ENCODE assay signal across 16 cellular contexts in genomic region chr17:41065829-41066624, GRCh38. TPM values are rescaled to one million over a fixed set of nuclear protein-coding genes. Genes with fewer than 3 reads are reported as not detected.
A peak's percentile ranks its signal among the peaks of the same experiment; 100 is the strongest.
DNase-seq lines count a peak whose midpoint lies in the region; ATAC-seq and TF ChIP-seq lines count a peak whose summit lies in the region.
"Had no signal": no experiment of that assay in that cellular context is flagged by ENCODE, and none has a peak within 500 bp of the region (broad histone marks: within the 10 kb centered on the region; RNA-seq: fewer than 3 reads in every experiment).

Gene KRTAP2-4 (minus strand): TSS chr17:41065879. CDS start chr17:41065845, 34 bp downstream.

- POLR2A ChIA-PET in PC-9 (lab: Charles Lee; ENCODE audit: unreplicated experiment) = no interaction called here

- no peak within 1 kb of the TSS for H3K4me2 ChIP-seq in GM23248 (ENCODE audit: unreplicated experiment)
- peak within 1 kb of the TSS; percentile 4; the same call in 1 of the 2 replicates for H3K4me2 ChIP-seq in PC-9
- H3K4me2 ChIP-seq: BLaER1 treated with 17β-estradiol and CSF1 and Interleukin-3, amounts not matched to agents 10 nM and 100 nM had no signal

- H3K36me3 ChIP-seq in GM23248 (ENCODE audit: low read depth) = no peaks in the 10 kb centered on the region
- H3K36me3 ChIP-seq in PC-9 (ENCODE audit: low read depth) = no peaks in the 10 kb centered on the region
- H3K36me3 ChIP-seq: BLaER1 treated with 17β-estradiol and CSF1 and Interleukin-3, amounts not matched to agents 10 nM and 100 nM; heart left ventricle; prostate gland had no signal

- intact Hi-C loops in PC-9 (cut with micrococcal nuclease; ENCODE audit: unreplicated experiment) = loop anchor here (10.0 kb wide), 1 partner anchor 479 kb away; no protein-coding TSS in a partner anchor

- H3K27me3 ChIP-seq in GM23248 (replicated peaks; ENCODE audit: insufficient read depth) (no peaks in the 10 kb centered on the region), PC-9 (ENCODE audit: insufficient read depth, low read depth) (no peaks in the 10 kb centered on the region)
- H3K27me3 ChIP-seq: BLaER1 treated with 17β-estradiol and CSF1 and Interleukin-3, amounts not matched to agents 10 nM and 100 nM; testis had no signal

- WGBS in GM23248 (ENCODE audit: low coverage in 1 of 2, low lambda C conversion rate in 2 of 2, missing lambda C conversion rate in 2 of 2), 2 experiments = 53 to 56% methylated on average over 5 to 6 of the region's 6 CpGs

- CTCF ChIA-PET in PC-9 (lab: Charles Lee) = no interaction called here

- H2AFZ ChIP-seq in GM23248 = no peak within 1 kb of the TSS
- no peak within 1 kb of the TSS for H2AFZ ChIP-seq in PC-9

- H3K4me1 ChIP-seq in GM23248 (ENCODE audit: insufficient read depth) (peaks cover 47% of the 10 kb centered on the region), PC-9 (replicated peaks; ENCODE audit: insufficient read depth) (peaks cover 32% of the 10 kb centered on the region)
- H3K4me1 ChIP-seq: BLaER1 treated with 17β-estradiol and CSF1 and Interleukin-3, amounts not matched to agents 10 nM and 100 nM; heart left ventricle; prostate gland; testis had no signal

- peak within 1 kb of the TSS; percentile 65 for H3K27ac ChIP-seq in GM23248
- peak within 1 kb of the TSS; percentile 42 for H3K27ac ChIP-seq in PC-9
- H3K27ac ChIP-seq: BLaER1 treated with 17β-estradiol and CSF1 and Interleukin-3, amounts not matched to agents 10 nM and 100 nM; heart left ventricle; prostate gland; testis had no signal

- TF ChIP-seq CTCF in PC-9 (conservative IDR thresholded peaks at IDR 0.05) = no peak

- H3K9me3 ChIP-seq in GM23248 (ENCODE audit: low read depth) = no peaks in the 10 kb centered on the region
- H3K9me3 ChIP-seq in PC-9 (ENCODE audit: insufficient read depth, low read depth) = no peaks in the 10 kb centered on the region
- H3K9me3 ChIP-seq: BLaER1 treated with 17β-estradiol and CSF1 and Interleukin-3, amounts not matched to agents 10 nM and 100 nM; heart left ventricle; prostate gland; testis had no signal

- H3F3A ChIP-seq in GM23248 (ENCODE audit: insufficient read depth) = peaks cover 56% of the 10 kb centered on the region
- peaks cover 5% of the 10 kb centered on the region for H3F3A ChIP-seq in PC-9 (ENCODE audit: insufficient read depth, low read depth)

- no peaks in the 10 kb centered on the region for H3K79me2 ChIP-seq in GM23248 (ENCODE audit: insufficient read depth)
- no peaks in the 10 kb centered on the region for H3K79me2 ChIP-seq in PC-9 (ENCODE audit: low read depth)

- no TSS peak for BruUV-seq in PC-9 (replicated peaks; lab: Mats Ljungman, UMichigan)

- peak; percentile 96 for DNase-seq in A172 (ENCODE audit: low spot score)
- peak; percentile 90 for DNase-seq in GM23248
- peak in 1 of 2 experiments; percentile 63 for DNase-seq in PC-9
- peak; percentile 33 for DNase-seq in fibroblast of gingiva (ENCODE audit: low read depth)
- no peak for DNase-seq in SK-N-DZ (ENCODE audit: low spot score)
- DNase-seq: activated CD4-positive, alpha-beta T cell treated with anti-CD3 and anti-CD28 coated beads for 4 hours; activated effector memory CD4-positive, alpha-beta T cell treated with Interleukin-2 at 50 U/mL for 16 hours; GOT3; heart left ventricle; NCI-H510A treated with DMSO at 0.1 percent for 48 hours; testis had no signal

- H3K4me3 ChIP-seq in GM23248 (no peak within 1 kb of the TSS), PC-9 (no peak within 1 kb of the TSS)
- H3K4me3 ChIP-seq: BLaER1 treated with 17β-estradiol and CSF1 and Interleukin-3, amounts not matched to agents 10 nM and 100 nM; heart left ventricle; prostate gland; testis had no signal

- 0 out of 2 replicates have a peak within 1 kb of the TSS, but pooled peaks have one; percentile 1 for H3K9ac ChIP-seq in GM23248
- H3K9ac ChIP-seq: BLaER1 treated with 17β-estradiol and CSF1 and Interleukin-3, amounts not matched to agents 10 nM and 100 nM had no signal

- H3K9me2 ChIP-seq in GM23248 (ENCODE audit: insufficient read depth) = no peaks in the 10 kb centered on the region
- no peaks in the 10 kb centered on the region for H3K9me2 ChIP-seq in PC-9 (ENCODE audit: insufficient read depth)

- in situ Hi-C loops in GM23248 (cut with MboI) = no loop called here

- ATAC-seq in GM21423 (IDR thresholded peaks at IDR 0.05; ENCODE audit: unreplicated experiment) = no peak
- no peak for ATAC-seq in GM21723 (IDR thresholded peaks at IDR 0.05; ENCODE audit: unreplicated experiment)
- ATAC-seq in GM21529 (IDR thresholded peaks at IDR 0.05; ENCODE audit: unreplicated experiment) = no peak
- ATAC-seq: heart left ventricle had no signal

- no peaks in the 10 kb centered on the region for H4K20me1 ChIP-seq in GM23248 (ENCODE audit: insufficient read depth)
- H4K20me1 ChIP-seq in PC-9 (ENCODE audit: insufficient read depth) = no peaks in the 10 kb centered on the region
- H4K20me1 ChIP-seq: BLaER1 treated with 17β-estradiol and CSF1 and Interleukin-3, amounts not matched to agents 10 nM and 100 nM had no signal

RNA-seq across cellular contexts. Expression of gene KRTAP2-4, which starts in this region (rescaled TPM):
- not detected in 2 replicates for total RNA-seq in A172 (2014; rRNA removed; shearing (Covaris generic))
- not detected in 2 replicates for total RNA-seq in GM23248 (2014; rRNA removed; shearing (Covaris generic))
- polyA plus RNA-seq in GM23248 (2016; fragmentation: Nextera tagmentation; extraction: Ambion mirVana) = not detected in 2 replicates
- total RNA-seq in PC-9 (2021) = not detected in 2 replicates
- polyA plus RNA-seq in SK-N-DZ (2014; cell fraction: cytosol; rRNA removed) = not detected in 2 replicates
- not detected in 2 replicates for polyA plus RNA-seq in SK-N-DZ (2014; cell fraction: nucleus; rRNA removed)
- total RNA-seq: heart left ventricle, prostate gland, testis had no signal
- polyA plus RNA-seq: heart left ventricle had no signal

Comparison
In these comparisons a context has a peak if more than half of its experiments do, and no peak if none do; other contexts are left out.
1. Peak in DNase-seq in A172; RNA of the gene not detected or under 1 TPM.
2. Peak in DNase-seq, H3K27ac ChIP-seq and H3K9ac ChIP-seq in GM23248; RNA of the gene not detected or under 1 TPM.